In the genomic region with DNA sequence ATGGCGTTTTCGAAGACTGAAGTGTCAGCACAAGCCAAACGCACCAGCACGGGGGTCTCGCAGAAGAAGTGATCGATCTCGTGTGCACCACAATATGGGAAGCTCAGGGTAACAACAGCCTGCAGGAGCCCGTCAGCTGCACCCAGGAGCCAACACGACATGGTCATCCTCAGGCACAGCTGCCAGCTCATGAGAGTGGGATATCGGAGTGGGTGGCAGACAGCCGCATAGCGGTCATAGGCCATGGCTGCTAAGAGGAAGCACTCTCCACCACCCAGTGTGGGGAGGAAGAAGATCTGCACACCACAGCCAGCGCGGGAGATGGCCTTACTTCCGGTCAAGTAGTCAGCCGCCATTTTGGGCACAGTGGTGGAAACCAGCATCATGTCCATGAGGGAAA, we compare ENCODE assay signal across 9 cellular contexts. TPM values are rescaled to one million over a fixed set of nuclear protein-coding genes. Genes with fewer than 3 reads are reported as not detected.
"Had no signal": no experiment of that assay in that cellular context is flagged by ENCODE, and none has a peak within 500 bp of the region (broad histone marks: within the 10 kb centered on the region; RNA-seq: fewer than 3 reads in every experiment).

No MANE protein-coding gene starts in this region.

RNA-seq across cellular contexts. Expression of gene OR2T33, which starts 4.6 kb away (rescaled TPM):
- total RNA-seq: LHCN-M2, MCF 10A, NCI-H460, OCI-LY7, PC-9, Right ventricle myocardium superior, RPMI7951, SJSA1 had no signal

RNA-seq across cellular contexts. Expression of gene OR2T12, which starts 30.0 kb away (rescaled TPM):
- total RNA-seq: LHCN-M2, MCF 10A, NCI-H460, OCI-LY7, PC-9, Right ventricle myocardium superior, RPMI7951, SJSA1 had no signal
- polyA plus RNA-seq: SK-N-SH had no signal

RNA-seq across cellular contexts. Expression of gene OR2M4, which starts 42.0 kb away (rescaled TPM):
- total RNA-seq: LHCN-M2, MCF 10A, NCI-H460, OCI-LY7, PC-9, Right ventricle myocardium superior, RPMI7951, SJSA1 had no signal
- polyA plus RNA-seq: SK-N-SH had no signal

RNA-seq across cellular contexts. Expression of gene OR2M7, which starts 51.1 kb away (rescaled TPM):
- total RNA-seq: LHCN-M2, MCF 10A, NCI-H460, OCI-LY7, PC-9, Right ventricle myocardium superior, RPMI7951, SJSA1 had no signal
- polyA plus RNA-seq: SK-N-SH had no signal
